In the genomic region with DNA sequence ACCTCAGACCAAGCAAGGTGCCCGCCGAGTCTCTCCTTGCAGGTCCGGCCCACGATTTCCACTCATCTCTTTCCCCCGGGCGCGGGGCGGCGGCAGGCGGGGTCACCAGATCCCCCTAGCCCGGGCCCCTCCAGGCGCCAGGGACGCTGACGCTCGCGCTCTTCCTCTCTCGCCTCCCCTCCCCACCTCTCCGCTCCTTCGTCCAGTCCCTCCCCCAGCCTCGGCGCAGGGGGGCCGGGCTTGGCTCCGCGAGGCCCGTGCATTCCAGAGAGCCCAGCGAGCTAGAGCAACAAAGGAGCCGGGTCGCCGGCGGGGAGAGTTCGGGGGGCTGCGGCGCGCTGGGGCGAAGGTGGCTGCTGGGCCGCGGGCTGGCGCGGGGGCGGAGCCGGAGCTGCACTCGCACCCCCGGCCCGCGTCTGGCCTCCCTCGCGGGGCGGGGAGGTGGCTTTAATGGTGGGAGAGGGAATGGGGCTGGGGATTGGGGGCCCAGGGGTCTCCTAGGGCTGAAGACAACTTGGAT, we compare ENCODE assay signal across 8 cellular contexts. TPM values are rescaled to one million over a fixed set of nuclear protein-coding genes. Genes with fewer than 3 reads are reported as not detected.
DNase-seq lines count a peak whose midpoint lies in the region; ATAC-seq and TF ChIP-seq lines count a peak whose summit lies in the region.

A gene (plus strand): TSS at position 262 of the 520 bp plus-strand sequence. CDS start 519 bp downstream, outside the sequence.

- H3K79me1 ChIP-seq in trophoblast cell (ENCODE audit: low read length), result peaks cover 10% of the 10 kb centered on the region

- H3K36me3 Mint-ChIP-seq in activated T-helper 17 cell treated with anti-CD3 and anti-CD28 coated beads, Interleukin-2, amount 50 U/mL, for 72 hours (ENCODE audit: low read depth), result no peaks in the 10 kb centered on the region

- peak within 1 kb of the TSS; percentile 50 for H3K14ac ChIP-seq in trophoblast cell (ENCODE audit: low read length)

- H3K9ac ChIP-seq in trophoblast cell (ENCODE audit: low read length), result peak within 1 kb of the TSS; percentile 89

- no peaks in the 10 kb centered on the region for H3K9me2 ChIP-seq in DOHH2 (replicated peaks; ENCODE audit: control insufficient read depth, low read length)

- H2BK12ac ChIP-seq in trophoblast cell (ENCODE audit: low read length), result peak within 1 kb of the TSS; percentile 56

- H3K4me1 ChIP-seq in DOHH2 (ENCODE audit: control insufficient read depth, low read length) (peaks cover 44% of the 10 kb centered on the region), heart right ventricle (peaks cover 0 to 20% (median 12%) of the 10 kb centered on the region in 9 donors), trophoblast cell (ENCODE audit: control insufficient read depth in 1 of 2, insufficient read depth in 2 of 2, low read length in 2 of 2) (peaks cover 10 to 11% of the 10 kb centered on the region in 2 experiments)

- H3K79me2 ChIP-seq in DOHH2 (ENCODE audit: control insufficient read depth, low read length), result peaks cover 5% of the 10 kb centered on the region
- H3K79me2 ChIP-seq in trophoblast cell (ENCODE audit: control insufficient read depth, insufficient read depth, low read length, poor library complexity), result peaks cover 12% of the 10 kb centered on the region

- H3K4me3 Mint-ChIP-seq in activated T-helper 17 cell treated with anti-CD3 and anti-CD28 coated beads, Interleukin-2, amount 50 U/mL, for 72 hours, result peak within 1 kb of the TSS; percentile 66

- TF ChIP-seq CTCF in DOHH2 (IDR thresholded peaks at IDR 0.05; ENCODE audit: low read depth, low read length, poor library complexity, severe bottlenecking) (no peak), HL-60 (IDR thresholded peaks at IDR 0.05; ENCODE audit: insufficient read depth, low read length) (no peak), heart right ventricle (IDR thresholded peaks at IDR 0.05) (no peak)

- H3K4me3 ChIP-seq in DOHH2 (ENCODE audit: low read length) (peak within 1 kb of the TSS; percentile 76), HL-60 (replicated peaks; ENCODE audit: insufficient read depth, low read length) (peak within 1 kb of the TSS; percentile 37), heart right ventricle (peak within 1 kb of the TSS; percentile 50 to 91 (median 79)), trophoblast cell (ENCODE audit: low read depth, low read length) (peak within 1 kb of the TSS; percentile 85)

- H4K12ac ChIP-seq in trophoblast cell (ENCODE audit: low read depth, low read length), result peak within 1 kb of the TSS; percentile 79

- H3F3A ChIP-seq in DOHH2 (ENCODE audit: control insufficient read depth, insufficient read depth), result peaks cover 12% of the 10 kb centered on the region

- peak within 1 kb of the TSS; percentile 63 for H2AFZ ChIP-seq in trophoblast cell (ENCODE audit: insufficient read depth, low read length, poor library complexity)

- DNase-seq in HL-60 (ENCODE audit: low read depth in 1 of 2, low spot score in 1 of 2) (no peak), heart right ventricle (peak; percentile 41 to 58), trophoblast cell (peak in 1 of 2 donors; percentile 29), SHP77 (lab: John Stamatoyannopoulos, UW) (no peak), HUDEP-2 (lab: John Stamatoyannopoulos, UW; ENCODE audit: unreplicated experiment in 76 of 76) (no peak)

- no peaks in the 10 kb centered on the region for H3K36me3 ChIP-seq in DOHH2 (ENCODE audit: control insufficient read depth, low read length)
- no peaks in the 10 kb centered on the region for H3K36me3 ChIP-seq in heart right ventricle
- no peaks in the 10 kb centered on the region for H3K36me3 ChIP-seq in trophoblast cell (ENCODE audit: control insufficient read depth in 1 of 2, insufficient read depth in 2 of 2, low read length in 2 of 2)

- H2AK5ac ChIP-seq in trophoblast cell (ENCODE audit: low read length), result no peak within 1 kb of the TSS

- H3K27me3 ChIP-seq in DOHH2 (ENCODE audit: control insufficient read depth, low read length), result peaks cover 27% of the 10 kb centered on the region
- H3K27me3 ChIP-seq in HL-60 (ENCODE audit: insufficient read depth, poor library complexity, severe bottlenecking), result peaks cover 39% of the 10 kb centered on the region
- peaks cover 0 to 43% (median 4%) of the 10 kb centered on the region in 7 donors for H3K27me3 ChIP-seq in heart right ventricle
- no peaks in the 10 kb centered on the region for H3K27me3 ChIP-seq in trophoblast cell (ENCODE audit: insufficient read depth, low read length)

- H2BK5ac ChIP-seq in trophoblast cell (ENCODE audit: low read depth, low read length, poor library complexity), result peak within 1 kb of the TSS; percentile 26

- no peak within 1 kb of the TSS for H3K27ac Mint-ChIP-seq in activated T-helper 17 cell treated with anti-CD3 and anti-CD28 coated beads, Interleukin-2, amount 50 U/mL, for 72 hours

- H3K18ac ChIP-seq in trophoblast cell (ENCODE audit: low read length), result peak within 1 kb of the TSS; percentile 34

- peak within 1 kb of the TSS; percentile 78 for H4K8ac ChIP-seq in trophoblast cell (ENCODE audit: low read depth, low read length)

- no peaks in the 10 kb centered on the region for H3K9me3 Mint-ChIP-seq in activated T-helper 17 cell treated with anti-CD3 and anti-CD28 coated beads, Interleukin-2, amount 50 U/mL, for 72 hours

- peak within 1 kb of the TSS; percentile 80 for H4K91ac ChIP-seq in trophoblast cell (ENCODE audit: low read depth, low read length)

- H3K4me2 ChIP-seq in DOHH2 (ENCODE audit: low read length) (peak within 1 kb of the TSS; percentile 89), trophoblast cell (ENCODE audit: low read length) (peak within 1 kb of the TSS; percentile 90)

- H3K9me3 ChIP-seq in DOHH2 (ENCODE audit: control insufficient read depth, insufficient read depth, low read length), result no peaks in the 10 kb centered on the region
- H3K9me3 ChIP-seq in heart right ventricle, result no peaks in the 10 kb centered on the region
- H3K9me3 ChIP-seq in trophoblast cell (ENCODE audit: insufficient read depth, low read depth, low read length), result no peaks in the 10 kb centered on the region

- H3K27me3 Mint-ChIP-seq in activated T-helper 17 cell treated with anti-CD3 and anti-CD28 coated beads, Interleukin-2, amount 50 U/mL, for 72 hours, result peaks cover 41% of the 10 kb centered on the region

- no peaks in the 10 kb centered on the region for H4K20me1 ChIP-seq in DOHH2 (ENCODE audit: control insufficient read depth, insufficient read depth, low read depth, low read length)

- no peak within 1 kb of the TSS for H3K23ac ChIP-seq in trophoblast cell (ENCODE audit: low read length)

- intact Hi-C loops in heart right ventricle (cut with DNase I), result no loop called here

- no peak within 1 kb of the TSS for H3K27ac ChIP-seq in DOHH2 (ENCODE audit: low read depth, low read length)
- no peak within 1 kb of the TSS for H3K27ac ChIP-seq in HL-60 (replicated peaks)
- H3K27ac ChIP-seq in heart right ventricle, result peak within 1 kb of the TSS in 6 of 10 donors; percentile 35 to 67 (median 58)
- H3K27ac ChIP-seq in trophoblast cell (ENCODE audit: low read depth, low read length), result peak within 1 kb of the TSS; percentile 14

- H3K4ac ChIP-seq in trophoblast cell (ENCODE audit: low read depth, low read length), result peak within 1 kb of the TSS; percentile 52

- peaks cover 5% of the 10 kb centered on the region for H3K4me1 Mint-ChIP-seq in activated T-helper 17 cell treated with anti-CD3 and anti-CD28 coated beads, Interleukin-2, amount 50 U/mL, for 72 hours

- WGBS in heart right ventricle, 2 donors, result 1% methylated on average over 32 to 48 of the region's 48 CpGs
- no CpG with 5 or more reads among the region's 48 CpGs for WGBS in trophoblast cell (ENCODE audit: extremely low coverage, insufficient coverage, insufficient read length)

- peak; percentile 29 for ATAC-seq in activated T-helper 17 cell treated with anti-CD3 and anti-CD28 coated beads, Interleukin-2, amount 50 U/mL, for 72 hours (replicated peaks)
- ATAC-seq in heart right ventricle (peak; percentile 76 to 90 (median 84)), HG03520 (IDR thresholded peaks at IDR 0.05; ENCODE audit: unreplicated experiment) (no peak)

- H2BK120ac ChIP-seq in trophoblast cell (ENCODE audit: insufficient read depth, low read length, poor library complexity), result peak within 1 kb of the TSS; percentile 10

RNA-seq across cellular contexts. Expression of the gene that starts here (rescaled TPM):
- under 1 TPM in 1 of 2 donors, not detected in 1; 0.08 TPM for total RNA-seq in activated T-helper 17 cell treated with anti-CD3 and anti-CD28 coated beads, Interleukin-2, amount 50 U/mL, for 72 hours
- 1 to 10 TPM; 3.1 to 7.1 (median 4.9) TPM for total RNA-seq in heart right ventricle
- 1 to 10 TPM; 1.7 to 8.3 TPM for polyA plus RNA-seq in heart right ventricle
- 18.5 and 18.9 TPM in 2 replicates for polyA plus RNA-seq in trophoblast cell (2013)

Comparison
In these comparisons a context has a peak if more than half of its experiments do, and no peak if none do; other contexts are left out.
1. Peak in ATAC-seq in activated T-helper 17 cell treated with anti-CD3 and anti-CD28 coated beads, Interleukin-2, amount 50 U/mL, for 72 hours; RNA of the gene not detected or under 1 TPM.
2. H3K27ac ChIP-seq: peak in heart right ventricle (6 of 10) and trophoblast cell (single experiment); none in DOHH2 (single experiment) and HL-60 (single experiment).
3. DNase-seq: peak in heart right ventricle (2 of 2); none in HL-60 (0 of 2), SHP77 (0 of 2) and HUDEP-2 (0 of 76).
4. Peak in every context shown above with its lines, with median percentiles within 50 percentile points of each other: H3K4me3 ChIP-seq.